Comparison of ENCODE assay signal across 34 cellular contexts in genomic region chr20:22789661-22790060, GRCh38.
"Had no signal": no experiment of that assay in that cellular context is flagged by ENCODE, and none has a peak within 500 bp of the region (broad histone marks: within the 10 kb centered on the region; RNA-seq: fewer than 3 reads in every experiment).

No MANE protein-coding gene starts in this region.

- H3K9me3 ChIP-seq: ascending aorta, mucosa of descending colon, sigmoid colon, uterus had no signal

- H3K27ac Mint-ChIP-seq: activated naive CD8-positive, alpha-beta T cell treated with anti-CD3 and anti-CD28 coated beads, Interleukin-2, amount 10 ng/mL, durations not matched to agents 7 days and 5 days; activated T-cell treated with anti-CD3 and anti-CD28 coated beads, Interleukin-2, amount 50 U/mL, for 72 hours; brain; natural killer cell treated with Interleukin-12 subunit alpha and Interleukin-12 subunit beta and Interleukin-15 and Interleukin-18, amount 100 ng/mL, for 72 hours; progenitor cell of endocrine pancreas; stimulated activated memory B cell treated with anti-CD40 and anti-IgM and Interleukin-4, amounts not matched to agents 10 μg/mL and 1 μg/mL and 100 μg/mL, for 72 hours; stimulated activated naive CD8-positive, alpha-beta T cell treated with anti-CD3 and anti-CD28 coated beads, Interleukin-15, amount 100 ng/mL, for 72 hours; T-helper 2 cell treated with Interferon-gamma antibody and Interleukin-4, amounts not matched to agents 5 μg/mL and 100 μg/mL, for 36 hours; type B pancreatic cell had no signal

- H3K4me3 Mint-ChIP-seq: activated naive CD8-positive, alpha-beta T cell treated with anti-CD3 and anti-CD28 coated beads, Interleukin-2, amount 10 ng/mL, durations not matched to agents 7 days and 5 days; activated T-cell treated with anti-CD3 and anti-CD28 coated beads, Interleukin-2, amount 50 U/mL, for 72 hours; brain; natural killer cell treated with Interleukin-12 subunit alpha and Interleukin-12 subunit beta and Interleukin-15 and Interleukin-18, amount 100 ng/mL, for 72 hours; stimulated activated memory B cell treated with anti-CD40 and anti-IgM and Interleukin-4, amounts not matched to agents 10 μg/mL and 1 μg/mL and 100 μg/mL, for 72 hours; stimulated activated naive CD8-positive, alpha-beta T cell treated with anti-CD3 and anti-CD28 coated beads, Interleukin-15, amount 100 ng/mL, for 72 hours; T-helper 2 cell treated with Interferon-gamma antibody and Interleukin-4, amounts not matched to agents 5 μg/mL and 100 μg/mL, for 36 hours; type B pancreatic cell had no signal

- H3K4me1 ChIP-seq: sigmoid colon, uterus had no signal

- H3K4me1 Mint-ChIP-seq: activated naive CD8-positive, alpha-beta T cell treated with anti-CD3 and anti-CD28 coated beads, Interleukin-2, amount 10 ng/mL, durations not matched to agents 7 days and 5 days; stimulated activated memory B cell treated with anti-CD40 and anti-IgM and Interleukin-4, amounts not matched to agents 10 μg/mL and 1 μg/mL and 100 μg/mL, for 72 hours; stimulated activated naive CD8-positive, alpha-beta T cell treated with anti-CD3 and anti-CD28 coated beads, Interleukin-15, amount 100 ng/mL, for 72 hours had no signal

- H3K27me3 ChIP-seq: ascending aorta, cardiac muscle cell, foreskin keratinocyte, sigmoid colon, uterus had no signal

- H3K36me3 ChIP-seq: ascending aorta, cardiac muscle cell, sigmoid colon, uterus had no signal

- H3K27ac ChIP-seq: ascending aorta, cardiac muscle cell, coronary artery, dorsolateral prefrontal cortex, foreskin keratinocyte, sigmoid colon, uterus had no signal

- H3K4me3 ChIP-seq: ascending aorta, cardiac muscle cell, coronary artery, dorsolateral prefrontal cortex, lung, mucosa of descending colon, sigmoid colon, uterus had no signal

- H3K36me3 Mint-ChIP-seq: activated naive CD8-positive, alpha-beta T cell treated with anti-CD3 and anti-CD28 coated beads, Interleukin-2, amount 10 ng/mL, durations not matched to agents 7 days and 5 days; brain; natural killer cell treated with Interleukin-12 subunit alpha and Interleukin-12 subunit beta and Interleukin-15 and Interleukin-18, amount 100 ng/mL, for 72 hours; stimulated activated memory B cell treated with anti-CD40 and anti-IgM and Interleukin-4, amounts not matched to agents 10 μg/mL and 1 μg/mL and 100 μg/mL, for 72 hours; type B pancreatic cell had no signal

- H3K9me3 Mint-ChIP-seq: activated naive CD8-positive, alpha-beta T cell treated with anti-CD3 and anti-CD28 coated beads, Interleukin-2, amount 10 ng/mL, durations not matched to agents 7 days and 5 days; T-helper 2 cell treated with Interferon-gamma antibody and Interleukin-4, amounts not matched to agents 5 μg/mL and 100 μg/mL, for 36 hours had no signal

- H3K27me3 Mint-ChIP-seq: stimulated activated memory B cell treated with anti-CD40 and anti-IgM and Interleukin-4, amounts not matched to agents 10 μg/mL and 1 μg/mL and 100 μg/mL, for 72 hours had no signal

- ATAC-seq: activated T-cell treated with anti-CD3 and anti-CD28 coated beads, Interleukin-2, amount 50 U/mL, for 72 hours; foreskin keratinocyte; mucosa of descending colon; natural killer cell treated with Interleukin-12 subunit alpha and Interleukin-12 subunit beta and Interleukin-15 and Interleukin-18, amount 100 ng/mL, for 72 hours; stimulated activated memory B cell treated with anti-CD40 and anti-IgM and Interleukin-4, amounts not matched to agents 10 μg/mL and 1 μg/mL and 100 μg/mL, for 72 hours; stimulated activated naive CD8-positive, alpha-beta T cell treated with anti-CD3 and anti-CD28 coated beads, Interleukin-15, amount 100 ng/mL, for 72 hours had no signal

- DNase-seq: activated CD4-positive, alpha-beta T cell treated with anti-CD3 and anti-CD28 coated beads for 4 hours; activated CD4-positive, alpha-beta T cell treated with anti-CD3 and anti-CD28 coated beads, Interleukin-2, amount 50 U/mL, for 4 hours; activated CD4-positive, CD25-positive, alpha-beta regulatory T cell; activated effector memory CD4-positive, alpha-beta T cell treated with Interleukin-2 at 50 U/mL for 16 hours; activated naive CD4-positive, alpha-beta T cell treated with Interleukin-2 at 50 U/mL for 16 hours; activated naive CD8-positive, alpha-beta T cell treated with anti-CD3 and anti-CD28 coated beads, Interleukin-2, amount 10 ng/mL, durations not matched to agents 7 days and 5 days; activated T-cell treated with anti-CD3 and anti-CD28 coated beads for 4 hours; activated T-cell treated with anti-CD3 and anti-CD28 coated beads, Interleukin-2, amount 50 U/mL, for 72 hours; dorsolateral prefrontal cortex; effector memory CD4-positive, alpha-beta T cell; erythroblast; foreskin keratinocyte; islet precursor cell; mesendoderm; mucosa of descending colon; sigmoid colon; small intestine; stimulated activated CD4-positive, alpha-beta T cell treated with anti-CD3 and anti-CD28 coated beads, Interleukin-1b, Interleukin-23, amount 100 ng/mL, for 48 hours; stimulated activated CD4-positive, alpha-beta T cell treated with anti-CD3 and anti-CD28 coated beads, Interleukin-4, amount 100 ng/mL, for 4 hours; stimulated activated CD8-positive, alpha-beta memory T cell treated with anti-CD3 and anti-CD28 coated beads, Interleukin-4, amount 100 ng/mL, for 48 hours; stimulated activated naive CD8-positive, alpha-beta T cell treated with anti-CD3 and anti-CD28 coated beads, Interleukin-15, amount 100 ng/mL, for 72 hours; substantia nigra; T-helper 1 cell; uterus had no signal
